Comparison of ENCODE assay signal across 1 cellular context in genomic region chr11:46618789-46619188, GRCh38.
TF ChIP-seq lines count a peak whose summit lies in the region.

No MANE protein-coding gene starts in this region.

TF ChIP-seq in GM12878, 131 proteins besides CTCF, POLR2A, EP300 and RAD21:
- no peak for TF ChIP-seq NR2C1 (IDR thresholded peaks at IDR 0.05)
- no peak for TF ChIP-seq CUX1 (IDR thresholded peaks at IDR 0.05; ENCODE audit: insufficient replicate concordance, low read depth, low read length)
- TF ChIP-seq NFYA (IDR thresholded peaks at IDR 0.05; ENCODE audit: borderline replicate concordance, low read depth, low read length): no peak
- TF ChIP-seq, protein P1, sequence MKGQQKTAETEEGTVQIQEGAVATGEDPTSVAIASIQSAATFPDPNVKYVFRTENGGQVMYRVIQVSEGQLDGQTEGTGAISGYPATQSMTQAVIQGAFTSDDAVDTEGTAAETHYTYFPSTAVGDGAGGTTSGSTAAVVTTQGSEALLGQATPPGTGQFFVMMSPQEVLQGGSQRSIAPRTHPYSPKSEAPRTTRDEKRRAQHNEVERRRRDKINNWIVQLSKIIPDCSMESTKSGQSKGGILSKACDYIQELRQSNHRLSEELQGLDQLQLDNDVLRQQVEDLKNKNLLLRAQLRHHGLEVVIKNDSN (IDR thresholded peaks at IDR 0.05; ENCODE audit: borderline replicate concordance, extremely low read length, insufficient read depth, low read depth, low read length): no peak
- no peak for TF ChIP-seq POU2F2 (IDR thresholded peaks at IDR 0.05; ENCODE audit: borderline replicate concordance, low read depth, low read length)
- TF ChIP-seq GABPA (IDR thresholded peaks at IDR 0.05; ENCODE audit: low read depth): no peak
- no peak for TF ChIP-seq BHLHE40 (IDR thresholded peaks at IDR 0.05; ENCODE audit: borderline replicate concordance in 1 of 2, low read depth in 2 of 2, low read length in 1 of 2)
- TF ChIP-seq KDM1A (IDR thresholded peaks at IDR 0.05; ENCODE audit: borderline replicate concordance): no peak
- TF ChIP-seq SRF (IDR thresholded peaks at IDR 0.05; ENCODE audit: low read depth in 2 of 2, low read length in 2 of 2): no peak
- TF ChIP-seq, protein P2, sequence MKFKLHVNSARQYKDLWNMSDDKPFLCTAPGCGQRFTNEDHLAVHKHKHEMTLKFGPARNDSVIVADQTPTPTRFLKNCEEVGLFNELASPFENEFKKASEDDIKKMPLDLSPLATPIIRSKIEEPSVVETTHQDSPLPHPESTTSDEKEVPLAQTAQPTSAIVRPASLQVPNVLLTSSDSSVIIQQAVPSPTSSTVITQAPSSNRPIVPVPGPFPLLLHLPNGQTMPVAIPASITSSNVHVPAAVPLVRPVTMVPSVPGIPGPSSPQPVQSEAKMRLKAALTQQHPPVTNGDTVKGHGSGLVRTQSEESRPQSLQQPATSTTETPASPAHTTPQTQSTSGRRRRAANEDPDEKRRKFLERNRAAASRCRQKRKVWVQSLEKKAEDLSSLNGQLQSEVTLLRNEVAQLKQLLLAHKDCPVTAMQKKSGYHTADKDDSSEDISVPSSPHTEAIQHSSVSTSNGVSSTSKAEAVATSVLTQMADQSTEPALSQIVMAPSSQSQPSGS (IDR thresholded peaks at IDR 0.05; ENCODE audit: low read length): no peak
- TF ChIP-seq CREM (IDR thresholded peaks at IDR 0.05; ENCODE audit: low read depth): no peak
- TF ChIP-seq BRCA1 (IDR thresholded peaks at IDR 0.05; ENCODE audit: low read depth, low read length): no peak
- no peak for TF ChIP-seq EGR1 (IDR thresholded peaks at IDR 0.05; ENCODE audit: borderline replicate concordance in 1 of 2, low read depth in 2 of 2, low read length in 2 of 2)
TF ChIP-seq in GM12878: peak in this region for 0.
